1 cellular context compared by ENCODE assay signal in genomic region chr3:170506556-170506955, GRCh38.
A peak's percentile ranks its signal among the peaks of the same experiment; 100 is the strongest.
TF ChIP-seq lines count a peak whose summit lies in the region.

No MANE protein-coding gene starts in this region.

TF ChIP-seq in K562, 482 proteins besides CTCF, POLR2A, EP300 and RAD21 (continued from another document):
- TF ChIP-seq IRF9 (tag; IDR thresholded peaks at IDR 0.05) (no peak), HNRNPUL1 (IDR thresholded peaks at IDR 0.05; ENCODE audit: low read length) (no peak), L3MBTL2 (IDR thresholded peaks at IDR 0.05) (0 out of 2 replicates have a peak, but pooled peaks have one; percentile 21), SMARCA4 (IDR thresholded peaks at IDR 0.05) (peak; percentile 66), ETS2 (tag; IDR thresholded peaks at IDR 0.05; ENCODE audit: borderline replicate concordance, poor library complexity, severe bottlenecking) (no peak), NFE2 (IDR thresholded peaks at IDR 0.05; ENCODE audit: low read depth) (peak; percentile 98), ZNF134 (CRISPR knock-in tag; conservative IDR thresholded peaks at IDR 0.05) (no peak), JUND (IDR thresholded peaks at IDR 0.05; ENCODE audit: borderline replicate concordance, low read depth, low read length) (peak; percentile 8; the same call in 1 of the 2 replicates), JUND (tag; IDR thresholded peaks at IDR 0.05; ENCODE audit: borderline replicate concordance, low read depth, low read length) (no peak; the same call in 2 of the 3 replicates), CBFB (CRISPR knock-in tag; IDR thresholded peaks at IDR 0.05) (no peak), EHMT2 (IDR thresholded peaks at IDR 0.05) (no peak), BDP1 (IDR thresholded peaks at IDR 0.05; ENCODE audit: insufficient read depth, insufficient read length) (no peak), MAFF (IDR thresholded peaks at IDR 0.05; ENCODE audit: low read length) (peak; percentile 95), ZNF644 (tag; IDR thresholded peaks at IDR 0.05; ENCODE audit: low read depth) (0 out of 2 replicates have a peak, but pooled peaks have one; percentile 46), ATF6 (CRISPR knock-in tag; IDR thresholded peaks at IDR 0.05) (no peak), SLC30A9 (CRISPR knock-in tag; IDR thresholded peaks at IDR 0.05) (no peak), CBX1 (IDR thresholded peaks at IDR 0.05; ENCODE audit: low read depth) (no peak), ZNF124 (CRISPR knock-in tag; IDR thresholded peaks at IDR 0.05) (no peak), ZNF316 (IDR thresholded peaks at IDR 0.05) (peak; percentile 94), NCOA4 (IDR thresholded peaks at IDR 0.05; ENCODE audit: partially characterized antibody) (no peak), FOXA3 (CRISPR knock-in tag; conservative IDR thresholded peaks at IDR 0.05 in 1 of 2, IDR thresholded peaks at IDR 0.05 in 1 of 2) (peak in 1 of 2 experiments; percentile 63; a peak in 2 of 4 replicates), HINFP (tag; conservative IDR thresholded peaks at IDR 0.05; ENCODE audit: low read depth) (no peak; the same call in 1 of the 2 replicates), NR2C1 (IDR thresholded peaks at IDR 0.05) (0 out of 2 replicates have a peak, but pooled peaks have one; percentile 27), NR2C1 (tag; IDR thresholded peaks at IDR 0.05) (no peak), NR2C2 (CRISPR knock-in tag; IDR thresholded peaks at IDR 0.05) (no peak), NR2C2 (tag; IDR thresholded peaks at IDR 0.05) (peak; percentile 79), ZNF143 (CRISPR knock-in tag; IDR thresholded peaks at IDR 0.05) (no peak), DNMT1 (IDR thresholded peaks at IDR 0.05) (no peak), ZNF699 (CRISPR knock-in tag; IDR thresholded peaks at IDR 0.05; ENCODE audit: insufficient replicate concordance) (no peak), BCLAF1 (IDR thresholded peaks at IDR 0.05; ENCODE audit: borderline replicate concordance in 1 of 2, control insufficient read depth in 1 of 2, low read depth in 2 of 2, low read length in 1 of 2) (no peak), ZNF174 (CRISPR knock-in tag; IDR thresholded peaks at IDR 0.05) (no peak), TCF3 (CRISPR knock-in tag; IDR thresholded peaks at IDR 0.05) (no peak), ARID1B (IDR thresholded peaks at IDR 0.05) (0 out of 2 replicates have a peak, but pooled peaks have one; percentile 18)
- TF ChIP-seq, protein P1, sequence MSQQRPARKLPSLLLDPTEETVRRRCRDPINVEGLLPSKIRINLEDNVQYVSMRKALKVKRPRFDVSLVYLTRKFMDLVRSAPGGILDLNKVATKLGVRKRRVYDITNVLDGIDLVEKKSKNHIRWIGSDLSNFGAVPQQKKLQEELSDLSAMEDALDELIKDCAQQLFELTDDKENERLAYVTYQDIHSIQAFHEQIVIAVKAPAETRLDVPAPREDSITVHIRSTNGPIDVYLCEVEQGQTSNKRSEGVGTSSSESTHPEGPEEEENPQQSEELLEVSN (IDR thresholded peaks at IDR 0.05; ENCODE audit: borderline replicate concordance in 1 of 2, extremely low read depth in 1 of 2, insufficient read depth in 1 of 2, insufficient read length in 1 of 2, low read depth in 1 of 2, low read length in 1 of 2, poor library complexity in 1 of 2, severe bottlenecking in 1 of 2): peak in 1 of 2 experiments; percentile 19
- TF ChIP-seq, protein P2, sequence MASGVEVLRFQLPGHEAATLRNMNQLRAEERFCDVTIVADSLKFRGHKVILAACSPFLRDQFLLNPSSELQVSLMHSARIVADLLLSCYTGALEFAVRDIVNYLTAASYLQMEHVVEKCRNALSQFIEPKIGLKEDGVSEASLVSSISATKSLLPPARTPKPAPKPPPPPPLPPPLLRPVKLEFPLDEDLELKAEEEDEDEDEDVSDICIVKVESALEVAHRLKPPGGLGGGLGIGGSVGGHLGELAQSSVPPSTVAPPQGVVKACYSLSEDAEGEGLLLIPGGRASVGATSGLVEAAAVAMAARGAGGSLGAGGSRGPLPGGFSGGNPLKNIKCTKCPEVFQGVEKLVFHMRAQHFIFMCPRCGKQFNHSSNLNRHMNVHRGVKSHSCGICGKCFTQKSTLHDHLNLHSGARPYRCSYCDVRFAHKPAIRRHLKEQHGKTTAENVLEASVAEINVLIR (CRISPR knock-in tag; IDR thresholded peaks at IDR 0.05): no peak
- TF ChIP-seq, protein P3, sequence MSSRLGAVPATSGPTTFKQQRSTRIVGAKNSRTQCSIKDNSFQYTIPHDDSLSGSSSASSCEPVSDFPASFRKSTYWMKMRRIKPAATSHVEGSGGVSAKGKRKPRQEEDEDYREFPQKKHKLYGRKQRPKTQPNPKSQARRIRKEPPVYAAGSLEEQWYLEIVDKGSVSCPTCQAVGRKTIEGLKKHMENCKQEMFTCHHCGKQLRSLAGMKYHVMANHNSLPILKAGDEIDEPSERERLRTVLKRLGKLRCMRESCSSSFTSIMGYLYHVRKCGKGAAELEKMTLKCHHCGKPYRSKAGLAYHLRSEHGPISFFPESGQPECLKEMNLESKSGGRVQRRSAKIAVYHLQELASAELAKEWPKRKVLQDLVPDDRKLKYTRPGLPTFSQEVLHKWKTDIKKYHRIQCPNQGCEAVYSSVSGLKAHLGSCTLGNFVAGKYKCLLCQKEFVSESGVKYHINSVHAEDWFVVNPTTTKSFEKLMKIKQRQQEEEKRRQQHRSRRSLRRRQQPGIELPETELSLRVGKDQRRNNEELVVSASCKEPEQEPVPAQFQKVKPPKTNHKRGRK (tag; IDR thresholded peaks at IDR 0.05): peak; percentile 84
TF ChIP-seq in K562: peak in this region for 27.
